9 cellular contexts compared by ENCODE assay signal in the genomic region with DNA sequence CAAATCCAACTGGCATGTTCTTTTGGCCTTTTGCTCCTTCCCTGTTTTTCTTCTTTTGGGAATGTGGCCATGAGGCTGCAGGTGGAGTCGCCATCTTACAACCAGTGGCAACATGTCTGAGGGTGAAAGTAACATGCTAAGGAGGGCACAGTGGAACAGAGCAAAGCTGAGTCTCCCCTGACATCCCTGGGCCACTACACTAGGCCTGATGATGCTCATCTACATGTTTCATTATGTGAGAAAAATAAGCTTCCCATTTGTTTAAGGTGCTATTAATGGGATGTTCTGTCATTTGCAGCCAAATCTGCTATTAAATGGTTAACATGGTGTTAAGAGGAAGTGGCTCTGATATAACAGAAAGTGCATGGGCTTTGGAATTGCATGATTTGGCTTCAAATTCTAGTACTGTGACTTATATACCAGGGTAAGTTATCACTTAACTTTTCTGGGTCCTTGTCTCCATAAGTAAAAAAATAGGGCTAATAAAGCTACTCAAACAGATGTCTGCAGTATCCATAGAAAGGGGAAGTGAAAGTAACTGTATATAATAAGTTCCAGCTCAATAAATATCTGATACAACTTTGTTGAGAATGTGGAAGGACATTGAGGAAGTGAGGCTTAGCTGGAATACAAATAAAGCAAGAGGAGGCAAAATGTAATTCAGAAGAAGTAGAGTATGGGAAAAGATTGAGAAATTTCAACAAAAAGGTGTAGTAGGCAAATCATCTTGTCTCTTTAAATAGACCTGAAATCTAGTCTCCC.
DNase-seq lines count a peak whose midpoint lies in the region; ATAC-seq and TF ChIP-seq lines count a peak whose summit lies in the region.
"Had no signal": no experiment of that assay in that cellular context is flagged by ENCODE, and none has a peak within 500 bp of the region (broad histone marks: within the 10 kb centered on the region; RNA-seq: fewer than 3 reads in every experiment).

No MANE protein-coding gene starts in this region.

- DNase-seq in activated CD4-positive, alpha-beta T cell treated with anti-CD3 and anti-CD28 coated beads, Interleukin-2, amount 10 ng/mL, durations not matched to agents 24 days and 14 days: no peak
- no peak for DNase-seq in activated CD4-positive, alpha-beta T cell treated with anti-CD3 and anti-CD28 coated beads for 48 hours
- no peak for DNase-seq in natural killer cell treated with Interleukin-12 subunit alpha and Interleukin-12 subunit beta and Interleukin-15 and Interleukin-18, amount 100 ng/mL, for 72 hours (ENCODE audit: low spot score)
- no peak for DNase-seq in HuH-7 (ENCODE audit: low spot score)
- no peak for DNase-seq in AG08396 (ENCODE audit: low spot score)
- DNase-seq in DMS79 treated with DMSO at 0.1 percent for 48 hours (lab: John Stamatoyannopoulos, UW): no peak

- no peaks in the 10 kb centered on the region for H3K27me3 Mint-ChIP-seq in activated CD4-positive, alpha-beta T cell treated with anti-CD3 and anti-CD28 coated beads, Interleukin-2, amount 10 ng/mL, durations not matched to agents 24 days and 14 days
- H3K27me3 Mint-ChIP-seq in natural killer cell treated with Interleukin-12 subunit alpha and Interleukin-12 subunit beta and Interleukin-15 and Interleukin-18, amount 100 ng/mL, for 72 hours: no peaks in the 10 kb centered on the region

- intact Hi-C loops in activated CD4-positive, alpha-beta T cell treated with anti-CD3 and anti-CD28 coated beads, Interleukin-2, amount 10 ng/mL, durations not matched to agents 24 days and 14 days (cut with micrococcal nuclease): loop anchor here (1.0 to 5.0 kb wide), 2 partner anchors 7 to 133 kb away; no protein-coding TSS in a partner anchor

- peak overlapping the region; percentile 27 for H3K9ac ChIP-seq in Loucy (ENCODE audit: low read depth, low read length, poor library complexity, severe bottlenecking)

- H3K79me2 ChIP-seq in Loucy (ENCODE audit: insufficient read depth, low read length): no peaks in the 10 kb centered on the region

- peak overlapping the region; percentile 45 for H3K4me2 ChIP-seq in Loucy (ENCODE audit: low read depth, low read length, poor library complexity, severe bottlenecking)
- H3K4me2 ChIP-seq: A549 had no signal

- TF ChIP-seq CTCF in Loucy (conservative IDR thresholded peaks at IDR 0.05; ENCODE audit: low read length): no peak

- peak; percentile 63 for ATAC-seq in HG02642 (IDR thresholded peaks at IDR 0.05; ENCODE audit: poor library complexity, unreplicated experiment)
- no peak for ATAC-seq in natural killer cell treated with Interleukin-12 subunit alpha and Interleukin-12 subunit beta and Interleukin-15 and Interleukin-18, amount 100 ng/mL, for 72 hours
- ATAC-seq: A549 had no signal

- peak overlapping the region; percentile 6 for H3K4me3 Mint-ChIP-seq in activated CD4-positive, alpha-beta T cell treated with anti-CD3 and anti-CD28 coated beads, Interleukin-2, amount 10 ng/mL, durations not matched to agents 24 days and 14 days
- H3K4me3 Mint-ChIP-seq in natural killer cell treated with Interleukin-12 subunit alpha and Interleukin-12 subunit beta and Interleukin-15 and Interleukin-18, amount 100 ng/mL, for 72 hours: no peak overlapping the region

- H3K4me1 ChIP-seq in Loucy (ENCODE audit: insufficient read depth, low read length, poor library complexity, severe bottlenecking): peaks cover 30% of the 10 kb centered on the region

- no peaks in the 10 kb centered on the region for H3K9me3 Mint-ChIP-seq in activated CD4-positive, alpha-beta T cell treated with anti-CD3 and anti-CD28 coated beads, Interleukin-2, amount 10 ng/mL, durations not matched to agents 24 days and 14 days
- no peaks in the 10 kb centered on the region for H3K9me3 Mint-ChIP-seq in natural killer cell treated with Interleukin-12 subunit alpha and Interleukin-12 subunit beta and Interleukin-15 and Interleukin-18, amount 100 ng/mL, for 72 hours

- peaks cover 35% of the 10 kb centered on the region for H3K4me1 Mint-ChIP-seq in activated CD4-positive, alpha-beta T cell treated with anti-CD3 and anti-CD28 coated beads, Interleukin-2, amount 10 ng/mL, durations not matched to agents 24 days and 14 days
- H3K4me1 Mint-ChIP-seq in natural killer cell treated with Interleukin-12 subunit alpha and Interleukin-12 subunit beta and Interleukin-15 and Interleukin-18, amount 100 ng/mL, for 72 hours (ENCODE audit: low read depth in 2 of 2): peaks cover 23 to 26% of the 10 kb centered on the region in 2 donors

- no peaks in the 10 kb centered on the region for H4K20me1 ChIP-seq in Loucy (ENCODE audit: insufficient read depth, low read length, poor library complexity, severe bottlenecking)

- H3K27ac Mint-ChIP-seq in activated CD4-positive, alpha-beta T cell treated with anti-CD3 and anti-CD28 coated beads, Interleukin-2, amount 10 ng/mL, durations not matched to agents 24 days and 14 days: peak overlapping the region; percentile 3
- H3K27ac Mint-ChIP-seq in natural killer cell treated with Interleukin-12 subunit alpha and Interleukin-12 subunit beta and Interleukin-15 and Interleukin-18, amount 100 ng/mL, for 72 hours: peak overlapping the region; percentile 34 to 38

- H3K9me2 ChIP-seq in Loucy (replicated peaks; ENCODE audit: low read depth, low read length): no peaks in the 10 kb centered on the region

- no peaks in the 10 kb centered on the region for H3K27me3 ChIP-seq in Loucy (ENCODE audit: insufficient read depth, low read length, poor library complexity, severe bottlenecking)

- no peaks in the 10 kb centered on the region for H3F3A ChIP-seq in Loucy (ENCODE audit: low read depth)

- H3K9me3 ChIP-seq in Loucy (ENCODE audit: insufficient read depth, low read depth, low read length): no peaks in the 10 kb centered on the region
- H3K9me3 ChIP-seq: A549 had no signal

- no peaks in the 10 kb centered on the region for H3K36me3 ChIP-seq in Loucy (ENCODE audit: insufficient read depth, low read length)

- H3K36me3 Mint-ChIP-seq in activated CD4-positive, alpha-beta T cell treated with anti-CD3 and anti-CD28 coated beads, Interleukin-2, amount 10 ng/mL, durations not matched to agents 24 days and 14 days (ENCODE audit: low read depth): peaks cover 7% of the 10 kb centered on the region
- H3K36me3 Mint-ChIP-seq in natural killer cell treated with Interleukin-12 subunit alpha and Interleukin-12 subunit beta and Interleukin-15 and Interleukin-18, amount 100 ng/mL, for 72 hours: no peaks in the 10 kb centered on the region

- H3K4me3 ChIP-seq in Loucy (ENCODE audit: low read length, poor library complexity, severe bottlenecking): peak overlapping the region; percentile 1
- H3K4me3 ChIP-seq: A549 had no signal

- H2AFZ ChIP-seq in Loucy (ENCODE audit: low read length): peak overlapping the region; percentile 14; the same call in 1 of the 2 replicates
